In genomic region chr10:7400068-7400824, GRCh38 we compare ENCODE assay signal across 20 cellular contexts. TPM values are rescaled to one million over a fixed set of nuclear protein-coding genes. Genes with fewer than 3 reads are reported as not detected.
A peak's percentile ranks its signal among the peaks of the same experiment; 100 is the strongest.
DNase-seq lines count a peak whose midpoint lies in the region; ATAC-seq, FAIRE-seq and TF ChIP-seq lines count a peak whose summit lies in the region.
"Had no signal": no experiment of that assay in that cellular context is flagged by ENCODE, and none has a peak within 500 bp of the region (broad histone marks: within the 10 kb centered on the region; RNA-seq: fewer than 3 reads in every experiment).

No MANE protein-coding gene starts in this region.

- TF ChIP-seq POLR2A in GM12892 (IDR thresholded peaks at IDR 0.05; ENCODE audit: low read depth, low read length), result no peak

- no peak overlapping the region for H3K4me3 ChIP-seq in right atrium auricular region
- H3K4me3 ChIP-seq in kidney (ENCODE audit: low read length in 2 of 2), result no peak overlapping the region
- H3K4me3 ChIP-seq: GM23338, MG63 had no signal

- peak; percentile 24 for DNase-seq in Ammon's horn (ENCODE audit: low spot score)
- DNase-seq in GM12892 (ENCODE audit: insufficient read length), result no peak
- no peak for DNase-seq in Right ventricle myocardium inferior (ENCODE audit: missing footprints)
- DNase-seq in right atrium auricular region (ENCODE audit: low spot score), result no peak
- DNase-seq in kidney, result no peak
- DNase-seq in RWPE1 (ENCODE audit: low spot score), result no peak
- DNase-seq: COR-L47, DMS153, EL, Karpas-422, MG63, NCI-H1105, NCI-H1694 treated with DMSO at 0.1 percent for 48 hours, NCI-H2107, NCI-H2227 treated with DMSO at 0.1 percent for 48 hours, SHP77 had no signal

- H3K9me3 ChIP-seq in right atrium auricular region (no peaks in the 10 kb centered on the region), kidney (ENCODE audit: control insufficient read depth in 1 of 2, low read length in 2 of 2) (no peaks in the 10 kb centered on the region)
- H3K9me3 ChIP-seq: MG63 had no signal

- FAIRE-seq in GM12892 (lab: Jason Lieb, UNC) (peak; percentile 33), kidney (lab: Jason Lieb, UNC) (no peak)

- POLR2A ChIA-PET in RWPE1 (lab: Yijun Ruan, JAX; ENCODE audit: low non-redundant PET), result no interaction called here

- H3K9ac ChIP-seq in kidney (ENCODE audit: low read length in 2 of 2), result no peak overlapping the region

- ATAC-seq in Right ventricle myocardium inferior, result peak; percentile 70
- ATAC-seq in GM18498 (IDR thresholded peaks at IDR 0.05; ENCODE audit: unreplicated experiment), result no peak
- ATAC-seq in HG03442 (IDR thresholded peaks at IDR 0.05; ENCODE audit: unreplicated experiment), result no peak
- ATAC-seq: GM23338, Panc1 had no signal

- H3K27ac ChIP-seq in right atrium auricular region (peak overlapping the region; percentile 73 to 90), kidney (ENCODE audit: low read depth in 2 of 2, low read length in 2 of 2) (no peak overlapping the region), RWPE1 (no peak overlapping the region)

- H3K4me1 ChIP-seq in right atrium auricular region, result peaks cover 0 to 67% of the 10 kb centered on the region in 2 donors
- no peaks in the 10 kb centered on the region for H3K4me1 ChIP-seq in kidney (ENCODE audit: control insufficient read depth in 1 of 2, insufficient read depth in 1 of 2, low read depth in 1 of 2, low read length in 2 of 2)

- CTCF ChIA-PET in RWPE1 (lab: Yijun Ruan, JAX), result interaction anchor here (0.6 kb wide), 1 partner anchor 20 kb away, joined by 3 read pairs; no protein-coding TSS in a partner anchor

- TF ChIP-seq CTCF in right atrium auricular region (IDR thresholded peaks at IDR 0.05) (no peak), kidney (IDR thresholded peaks at IDR 0.05; ENCODE audit: borderline replicate concordance, extremely low read depth, insufficient read depth) (no peak), RWPE1 (conservative IDR thresholded peaks at IDR 0.05; ENCODE audit: low read depth) (no peak)

- no peaks in the 10 kb centered on the region for H3K27me3 ChIP-seq in right atrium auricular region
- H3K27me3 ChIP-seq: MG63 had no signal

- no peaks in the 10 kb centered on the region for H3K36me3 ChIP-seq in right atrium auricular region
- H3K36me3 ChIP-seq in kidney (ENCODE audit: control insufficient read depth in 1 of 2, insufficient read depth in 2 of 2, low read length in 2 of 2), result no peaks in the 10 kb centered on the region
- H3K36me3 ChIP-seq: MG63 had no signal

- intact Hi-C loops in Right ventricle myocardium inferior (cut with DNase I), result loop anchor here (2.0 kb wide), 2 partner anchors 53 to 139 kb away; no protein-coding TSS in a partner anchor
- intact Hi-C loops in kidney (cut with DNase I), result loop anchor here (10.0 kb wide), 1 partner anchor 135 kb away; no protein-coding TSS in a partner anchor

RNA-seq across cellular contexts. Expression of gene SFMBT2, which starts 10.6 kb away (rescaled TPM):
- polyA plus RNA-seq in GM12892 (2012; ENCODE audit: missing spikeins), result 10.0 TPM
- total RNA-seq in Right ventricle myocardium inferior (9.6 TPM), right atrium auricular region (1 to 10 TPM; 7.9 TPM), kidney (15.3 TPM)
- polyA plus RNA-seq in kidney (ENCODE audit: insufficient read depth, low read depth, low replicate concordance), result 1.2 TPM

Comparison
In these comparisons a context has a peak if more than half of its experiments do, and no peak if none do; other contexts are left out.
1. H3K27ac ChIP-seq: peak in right atrium auricular region (2 of 2); none in kidney (0 of 2) and RWPE1 (single experiment).